In the genomic region with DNA sequence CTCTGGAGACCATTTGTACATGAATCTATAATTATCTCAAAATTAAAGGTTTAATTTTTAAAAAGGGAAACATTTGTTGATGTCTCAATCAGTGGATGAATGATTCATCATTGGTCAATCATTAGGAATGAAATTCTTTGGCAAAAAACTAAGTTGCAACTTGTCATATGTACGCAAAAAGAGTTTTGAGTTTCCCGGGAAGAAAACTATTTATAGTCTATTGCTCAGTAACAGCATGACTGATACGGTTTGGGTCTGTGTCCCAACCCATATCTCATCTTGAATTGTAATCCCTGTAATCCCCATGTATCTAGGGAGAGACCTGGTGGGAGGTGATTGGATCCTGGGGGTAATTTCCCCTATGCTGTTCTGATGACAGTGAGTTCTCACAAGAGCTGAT, we compare ENCODE assay signal across 27 cellular contexts.
"Had no signal": no experiment of that assay in that cellular context is flagged by ENCODE, and none has a peak within 500 bp of the region (broad histone marks: within the 10 kb centered on the region; RNA-seq: fewer than 3 reads in every experiment).

No MANE protein-coding gene starts in this region.

- H3K27me3 Mint-ChIP-seq: activated CD4-positive, alpha-beta T cell treated with anti-CD3 and anti-CD28 coated beads, Interleukin-2, amount 10 ng/mL, durations not matched to agents 7 days and 5 days; activated naive CD8-positive, alpha-beta T cell; central memory CD8-positive, alpha-beta T cell; effector memory CD8-positive, alpha-beta T cell; naive thymus-derived CD8-positive, alpha-beta T cell; stimulated activated naive B cell treated with anti-CD40 and anti-IgM and Interleukin-4, amounts not matched to agents 10 μg/mL and 1 μg/mL and 100 μg/mL, for 72 hours; type B pancreatic cell had no signal

- H3K27ac Mint-ChIP-seq: activated CD4-positive, alpha-beta T cell treated with anti-CD3 and anti-CD28 coated beads, Interleukin-2, amount 10 ng/mL, durations not matched to agents 7 days and 5 days; activated CD8-positive, alpha-beta T cell treated with anti-CD3 and anti-CD28 coated beads, Interleukin-2, amount 10 ng/mL, durations not matched to agents 7 days and 5 days; activated naive CD8-positive, alpha-beta T cell; effector memory CD8-positive, alpha-beta T cell; mesothelial cell of epicardium; naive thymus-derived CD8-positive, alpha-beta T cell; neural progenitor cell; stimulated activated naive B cell treated with anti-CD40 and anti-IgM and Interleukin-4, amounts not matched to agents 10 μg/mL and 1 μg/mL and 100 μg/mL, for 72 hours; type B pancreatic cell had no signal

- H3K27ac ChIP-seq: adrenal gland, ascending aorta, brain microvascular endothelial cell, colonic mucosa, dorsolateral prefrontal cortex, left lung, neural progenitor cell, testis, vagina, VCaP had no signal

- H3K4me1 Mint-ChIP-seq: activated CD4-positive, alpha-beta T cell treated with anti-CD3 and anti-CD28 coated beads, Interleukin-2, amount 10 ng/mL, durations not matched to agents 7 days and 5 days; central memory CD8-positive, alpha-beta T cell; naive thymus-derived CD8-positive, alpha-beta T cell; neural progenitor cell; stimulated activated naive B cell treated with anti-CD40 and anti-IgM and Interleukin-4, amounts not matched to agents 10 μg/mL and 1 μg/mL and 100 μg/mL, for 72 hours had no signal

- H3K36me3 ChIP-seq: adrenal gland, ascending aorta, brain microvascular endothelial cell, colonic mucosa, left lung, neural progenitor cell, vagina had no signal

- H3K27me3 ChIP-seq: adrenal gland, ascending aorta, brain microvascular endothelial cell, colonic mucosa, dorsolateral prefrontal cortex, left lung, neural progenitor cell, testis, vagina had no signal

- H3K4me1 ChIP-seq: adrenal gland, ascending aorta, colonic mucosa, left lung, neural progenitor cell, testis, vagina had no signal

- H3K9me3 Mint-ChIP-seq: neural progenitor cell had no signal

- H3K4me3 Mint-ChIP-seq: activated CD4-positive, alpha-beta T cell treated with anti-CD3 and anti-CD28 coated beads, Interleukin-2, amount 10 ng/mL, durations not matched to agents 7 days and 5 days; activated CD8-positive, alpha-beta T cell treated with anti-CD3 and anti-CD28 coated beads, Interleukin-2, amount 10 ng/mL, durations not matched to agents 7 days and 5 days; activated naive CD8-positive, alpha-beta T cell; central memory CD8-positive, alpha-beta T cell; effector memory CD8-positive, alpha-beta T cell; mesothelial cell of epicardium; naive thymus-derived CD8-positive, alpha-beta T cell; neural progenitor cell; stimulated activated naive B cell treated with anti-CD40 and anti-IgM and Interleukin-4, amounts not matched to agents 10 μg/mL and 1 μg/mL and 100 μg/mL, for 72 hours; type B pancreatic cell had no signal

- H3K36me3 Mint-ChIP-seq: activated naive CD8-positive, alpha-beta T cell; mesothelial cell of epicardium; naive thymus-derived CD8-positive, alpha-beta T cell; neural progenitor cell; stimulated activated naive B cell treated with anti-CD40 and anti-IgM and Interleukin-4, amounts not matched to agents 10 μg/mL and 1 μg/mL and 100 μg/mL, for 72 hours; type B pancreatic cell had no signal

- DNase-seq: activated CD4-positive, alpha-beta T cell treated with anti-CD3 and anti-CD28 coated beads, Interleukin-2, amount 10 ng/mL, durations not matched to agents 7 days and 5 days; activated CD8-positive, alpha-beta T cell treated with anti-CD3 and anti-CD28 coated beads, Interleukin-2, amount 10 ng/mL, durations not matched to agents 7 days and 5 days; activated T-cell treated with anti-CD3 and anti-CD28 coated beads, Interleukin-2, amount 50 U/mL, for 1 hour; adrenal gland; brain microvascular endothelial cell; colonic mucosa; dorsolateral prefrontal cortex; effector memory CD8-positive, alpha-beta T cell; foreskin fibroblast; naive thymus-derived CD8-positive, alpha-beta T cell; posterior cingulate gyrus; stimulated activated CD4-positive, alpha-beta T cell treated with anti-CD3 and anti-CD28 coated beads, Interleukin-2, amount 100 ng/mL, for 48 hours; stimulated activated CD8-positive, alpha-beta memory T cell treated with anti-CD3 and anti-CD28 coated beads, Interleukin-4, amount 100 ng/mL, for 48 hours; stimulated activated naive B cell treated with anti-CD40 and anti-IgM and Interleukin-4, amounts not matched to agents 10 μg/mL and 1 μg/mL and 100 μg/mL, for 72 hours; T-helper 2 cell; testis had no signal

- H3K4me3 ChIP-seq: adrenal gland, ascending aorta, colonic mucosa, dorsolateral prefrontal cortex, left lung, lung, neural progenitor cell, testis, vagina had no signal

- ATAC-seq: activated CD4-positive, CD25-positive, alpha-beta regulatory T cell treated with anti-CD3 and anti-CD28 coated beads, Interleukin-2, amount 50 U/mL, for 24 hours; activated CD8-positive, alpha-beta T cell treated with anti-CD3 and anti-CD28 coated beads, Interleukin-2, amount 10 ng/mL, durations not matched to agents 7 days and 5 days; effector memory CD8-positive, alpha-beta T cell; left lung; naive thymus-derived CD8-positive, alpha-beta T cell; stimulated activated naive B cell treated with anti-CD40 and anti-IgM and Interleukin-4, amounts not matched to agents 10 μg/mL and 1 μg/mL and 100 μg/mL, for 72 hours had no signal

- H3K9me3 ChIP-seq: adrenal gland, ascending aorta, colonic mucosa, testis, vagina had no signal
